ENCODE assay signal across 8 cellular contexts in genomic region chr16:2206420-2206779, GRCh38. TPM values are rescaled to one million over a fixed set of nuclear protein-coding genes. Genes with fewer than 3 reads are reported as not detected.
DNase-seq lines count a peak whose midpoint lies in the region; ATAC-seq and TF ChIP-seq lines count a peak whose summit lies in the region.

No MANE protein-coding gene starts in this region.

- TF ChIP-seq CTCF in PC-3 (conservative IDR thresholded peaks at IDR 0.05; ENCODE audit: low read depth, low read length) (no peak), prostate gland (IDR thresholded peaks at IDR 0.05) (no peak)

- CTCF ChIA-PET in PC-3 (lab: Charles Lee), result interaction anchor here (0.5 kb wide), 1 partner anchor 10 kb away, joined by 4 read pairs; no protein-coding TSS in a partner anchor

- intact Hi-C loops in PC-3 (cut with micrococcal nuclease), result no loop called here
- intact Hi-C loops in prostate gland (cut with DNase I), result loop anchor here (10.0 kb wide), 1 partner anchor 48 kb away; the partner anchor contains the start of gene ECI1

- H3K9me3 ChIP-seq in PC-3 (ENCODE audit: low read length) (no peaks in the 10 kb centered on the region), prostate gland (no peaks in the 10 kb centered on the region)

- DNase-seq in GF-D8 (lab: John Stamatoyannopoulos, UW) (peak; percentile 9), PC-3 (no peak), epithelial cell of prostate (ENCODE audit: low read depth, low spot score) (no peak), prostate gland (ENCODE audit: low spot score) (no peak), NCI-H2171 (lab: John Stamatoyannopoulos, UW) (no peak), DMS53 (lab: John Stamatoyannopoulos, UW) (no peak), NCI-H2029 (lab: John Stamatoyannopoulos, UW) (no peak), pons (ENCODE audit: low spot score) (no peak)

- TF ChIP-seq POLR2A in prostate gland (IDR thresholded peaks at IDR 0.05), result no peak

- peaks cover 14% of the 10 kb centered on the region for H3K4me1 ChIP-seq in PC-3 (ENCODE audit: insufficient read depth, low read length)
- H3K4me1 ChIP-seq in prostate gland (replicated peaks), result peaks cover 6% of the 10 kb centered on the region

- H3K4me3 ChIP-seq in PC-3 (ENCODE audit: low read length) (peak overlapping the region; percentile 85), prostate gland (peak overlapping the region; percentile 78 to 83)

- peak overlapping the region; percentile 96 for H3K4me2 ChIP-seq in PC-3 (ENCODE audit: low read length)

- BruUV-seq in PC-3 (replicated peaks; lab: Mats Ljungman, UMichigan), result no TSS peak

- no peaks in the 10 kb centered on the region for H3F3A ChIP-seq in PC-3 (ENCODE audit: low read length, unreplicated experiment)

- H4K20me1 ChIP-seq in PC-3 (ENCODE audit: low read length), result no peaks in the 10 kb centered on the region

- H3K27ac ChIP-seq in PC-3 (ENCODE audit: low read length) (no peak overlapping the region), epithelial cell of prostate (peak overlapping the region; percentile 74), prostate gland (peak overlapping the region in 1 of 2 donors; percentile 97)

- WGBS in prostate gland, result 83% methylated on average over 18 of the region's 18 CpGs

- no peak overlapping the region for H2AFZ ChIP-seq in PC-3 (ENCODE audit: low read length)

- H3K9ac ChIP-seq in PC-3 (ENCODE audit: low read length), result peak overlapping the region; percentile 96

- peaks cover 25% of the 10 kb centered on the region for H3K79me2 ChIP-seq in PC-3 (ENCODE audit: low read length)

- H3K27me3 ChIP-seq in PC-3 (ENCODE audit: low read length) (no peaks in the 10 kb centered on the region), prostate gland (replicated peaks; ENCODE audit: insufficient read depth) (no peaks in the 10 kb centered on the region)

- H3K36me3 ChIP-seq in PC-3 (ENCODE audit: low read depth, low read length) (no peaks in the 10 kb centered on the region), prostate gland (peaks cover 0 to 16% of the 10 kb centered on the region in 2 donors)

- no peak for ATAC-seq in PC-3

- POLR2A ChIA-PET in PC-3 (lab: Charles Lee; ENCODE audit: unreplicated experiment), result no interaction called here

- no peaks in the 10 kb centered on the region for H3K9me2 ChIP-seq in PC-3 (replicated peaks; ENCODE audit: low read length)

RNA-seq across cellular contexts. Expression of gene MLST8, which starts 1.1 kb away (rescaled TPM):
- total RNA-seq in PC-3 (2014; rRNA removed) (63.3 and 73.6 TPM in 2 replicates), prostate gland (100 to 1,000 TPM in 1 of 2 donors, 10 to 100 TPM in 1; 55.9 to 110 TPM)

RNA-seq across cellular contexts. Expression of gene BRICD5, which starts 4.3 kb away (rescaled TPM):
- 2.1 and 4.8 TPM in 2 replicates for total RNA-seq in PC-3 (2014; rRNA removed)
- 10 to 100 TPM; 18.4 to 26.2 TPM for total RNA-seq in prostate gland

RNA-seq across cellular contexts. Expression of gene PGP, which starts 8.2 kb away (rescaled TPM):
- total RNA-seq in PC-3 (2014; rRNA removed) (46.0 and 58.1 TPM in 2 replicates), prostate gland (10 to 100 TPM; 12.7 to 23.7 TPM)

RNA-seq across cellular contexts. Expression of gene CASKIN1, which starts 10.0 kb away (rescaled TPM):
- total RNA-seq in PC-3 (2014; rRNA removed) (1.6 and 1.7 TPM in 2 replicates), prostate gland (1 to 10 TPM in 1 of 2 donors, under 1 TPM in 1; 0.77 to 5.3 TPM)

RNA-seq across cellular contexts. Expression of gene E4F1, which starts 17.0 kb away (rescaled TPM):
- total RNA-seq in PC-3 (2014; rRNA removed) (49.0 and 57.7 TPM in 2 replicates), prostate gland (10 to 100 TPM; 38.7 to 69.1 TPM)
